ENCODE assay signal across 21 cellular contexts in genomic region chr17:9287301-9287700, GRCh38.
"Had no signal": no experiment of that assay in that cellular context is flagged by ENCODE, and none has a peak within 500 bp of the region (broad histone marks: within the 10 kb centered on the region; RNA-seq: fewer than 3 reads in every experiment).

No MANE protein-coding gene starts in this region.

- ATAC-seq: K562 had no signal

- H3K27me3 ChIP-seq: SJSA1 had no signal

- H3K4me3 ChIP-seq: K562, SJSA1, SK-N-MC had no signal

- H3K9me3 ChIP-seq: SJSA1 had no signal

- H3K27ac ChIP-seq: HL-60, KMS-11, SJSA1, SK-N-MC had no signal

- H3K27me3 Mint-ChIP-seq: IgD-negative memory B cell had no signal

- H3K9me3 Mint-ChIP-seq: IgD-negative memory B cell had no signal

- H3K4me2 ChIP-seq: KMS-11 had no signal

- H3K36me3 ChIP-seq: SJSA1 had no signal

- H3K9ac ChIP-seq: KMS-11 had no signal

- DNase-seq: Kasumi-1, MM.1S, NCI-H1092 treated with DMSO at 0.1 percent for 48 hours, NCI-H1436, NCI-H187, NCI-H2029, NCI-H2227 treated with DMSO at 0.1 percent for 48 hours, NCI-H446, NCI-H510A, NCI-H524 treated with DMSO at 0.1 percent for 48 hours, NCI-H69, NCI-H774, Right ventricle myocardium superior, RPMI8226, SIG-M5 had no signal
